Comparison of ENCODE assay signal across 2 cellular contexts in genomic region chr3:44862221-44862637, GRCh38.
TF ChIP-seq lines count a peak whose summit lies in the region.

No MANE protein-coding gene starts in this region.

TF ChIP-seq in HCT116, 20 proteins besides CTCF, POLR2A, EP300 and RAD21:
- no peak for TF ChIP-seq TCF7L2 (IDR thresholded peaks at IDR 0.05; ENCODE audit: borderline replicate concordance, extremely low read depth, insufficient read depth, insufficient read length)
- TF ChIP-seq, protein P1, sequence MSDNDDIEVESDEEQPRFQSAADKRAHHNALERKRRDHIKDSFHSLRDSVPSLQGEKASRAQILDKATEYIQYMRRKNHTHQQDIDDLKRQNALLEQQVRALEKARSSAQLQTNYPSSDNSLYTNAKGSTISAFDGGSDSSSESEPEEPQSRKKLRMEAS (IDR thresholded peaks at IDR 0.05): peak; percentile 72

TF ChIP-seq in GM12878, 131 proteins besides CTCF, POLR2A, EP300 and RAD21 (continues in another document):
- TF ChIP-seq CBX5 (IDR thresholded peaks at IDR 0.05; ENCODE audit: low read depth) (no peak), PAX5 (IDR thresholded peaks at IDR 0.05; ENCODE audit: borderline replicate concordance, low read depth, low read length) (no peak), HCFC1 (IDR thresholded peaks at IDR 0.05; ENCODE audit: low read length) (no peak), NRF1 (conservative IDR thresholded peaks at IDR 0.05; ENCODE audit: low read depth, low read length) (no peak), REST (IDR thresholded peaks at IDR 0.05; ENCODE audit: low read depth, low read length) (no peak), YBX1 (IDR thresholded peaks at IDR 0.05) (no peak), EED (IDR thresholded peaks at IDR 0.05; ENCODE audit: low read depth) (no peak), SREBF2 (IDR thresholded peaks at IDR 0.05; ENCODE audit: low read length) (no peak), POLR2AphosphoS2 (IDR thresholded peaks at IDR 0.05; ENCODE audit: low read depth, low read length) (no peak), BHLHE40 (IDR thresholded peaks at IDR 0.05; ENCODE audit: borderline replicate concordance in 1 of 2, low read depth in 2 of 2, low read length in 1 of 2) (peak in 1 of 2 experiments; percentile 32; a peak in 2 of 4 replicates), POLR2AphosphoS5 (IDR thresholded peaks at IDR 0.05; ENCODE audit: low read length) (no peak; the same call in 1 of the 2 replicates), PRDM15 (CRISPR knock-in tag; IDR thresholded peaks at IDR 0.05) (no peak), JUNB (IDR thresholded peaks at IDR 0.05) (no peak), TAF1 (IDR thresholded peaks at IDR 0.05; ENCODE audit: borderline replicate concordance, low read depth, low read length) (no peak), RCOR1 (conservative IDR thresholded peaks at IDR 0.05; ENCODE audit: low read depth, low read length) (no peak), E2F4 (IDR thresholded peaks at IDR 0.05; ENCODE audit: low read depth, low read length) (no peak), CREM (IDR thresholded peaks at IDR 0.05; ENCODE audit: low read depth) (0 out of 2 replicates have a peak, but pooled peaks have one; percentile 11), CHD2 (IDR thresholded peaks at IDR 0.05; ENCODE audit: borderline replicate concordance, low read depth, low read length) (no peak), ZNF207 (IDR thresholded peaks at IDR 0.05; ENCODE audit: borderline replicate concordance) (no peak), PBX3 (IDR thresholded peaks at IDR 0.05; ENCODE audit: insufficient replicate concordance, low read depth, low read length) (no peak), WRNIP1 (IDR thresholded peaks at IDR 0.05; ENCODE audit: borderline replicate concordance, low read depth, low read length) (no peak), SMAD5 (IDR thresholded peaks at IDR 0.05; ENCODE audit: low read depth) (no peak), ZBED1 (IDR thresholded peaks at IDR 0.05; ENCODE audit: borderline replicate concordance) (no peak), YY1 (IDR thresholded peaks at IDR 0.05; ENCODE audit: low read depth, low read length) (0 out of 2 replicates have a peak, but pooled peaks have one; percentile 5), ZNF384 (IDR thresholded peaks at IDR 0.05; ENCODE audit: borderline replicate concordance, low read depth, low read length) (no peak), STAT3 (IDR thresholded peaks at IDR 0.05; ENCODE audit: low read depth, low read length) (no peak), ELK1 (IDR thresholded peaks at IDR 0.05; ENCODE audit: low read depth, low read length) (no peak), SIX5 (IDR thresholded peaks at IDR 0.05; ENCODE audit: low read depth, low read length, severe bottlenecking) (no peak), NR2C2 (IDR thresholded peaks at IDR 0.05; ENCODE audit: borderline replicate concordance, control insufficient read depth, insufficient read length, low read depth) (no peak), IKZF1 (conservative IDR thresholded peaks at IDR 0.05) (no peak), CEBPB (IDR thresholded peaks at IDR 0.05; ENCODE audit: borderline replicate concordance in 1 of 2, low read depth in 2 of 2, low read length in 2 of 2) (no peak), TCF12 (IDR thresholded peaks at IDR 0.05; ENCODE audit: low read depth, low read length) (no peak), EGR1 (IDR thresholded peaks at IDR 0.05; ENCODE audit: borderline replicate concordance in 1 of 2, low read depth in 2 of 2, low read length in 2 of 2) (no peak), BCL11A (IDR thresholded peaks at IDR 0.05; ENCODE audit: low read depth, low read length) (no peak), NR2F1 (conservative IDR thresholded peaks at IDR 0.05) (no peak), NFIC (IDR thresholded peaks at IDR 0.05; ENCODE audit: low read depth, low read length) (no peak), GATAD2B (conservative IDR thresholded peaks at IDR 0.05; ENCODE audit: low read depth) (no peak), KDM1A (IDR thresholded peaks at IDR 0.05; ENCODE audit: borderline replicate concordance) (no peak), DPF2 (IDR thresholded peaks at IDR 0.05) (no peak), RAD51 (IDR thresholded peaks at IDR 0.05) (peak; percentile 71), CBFB (IDR thresholded peaks at IDR 0.05; ENCODE audit: low read depth) (no peak), ESRRA (IDR thresholded peaks at IDR 0.05; ENCODE audit: low read length) (no peak)
- TF ChIP-seq, protein P2, sequence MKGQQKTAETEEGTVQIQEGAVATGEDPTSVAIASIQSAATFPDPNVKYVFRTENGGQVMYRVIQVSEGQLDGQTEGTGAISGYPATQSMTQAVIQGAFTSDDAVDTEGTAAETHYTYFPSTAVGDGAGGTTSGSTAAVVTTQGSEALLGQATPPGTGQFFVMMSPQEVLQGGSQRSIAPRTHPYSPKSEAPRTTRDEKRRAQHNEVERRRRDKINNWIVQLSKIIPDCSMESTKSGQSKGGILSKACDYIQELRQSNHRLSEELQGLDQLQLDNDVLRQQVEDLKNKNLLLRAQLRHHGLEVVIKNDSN (IDR thresholded peaks at IDR 0.05; ENCODE audit: borderline replicate concordance, extremely low read length, insufficient read depth, low read depth, low read length): peak; percentile 53
- TF ChIP-seq, protein P1 (IDR thresholded peaks at IDR 0.05; ENCODE audit: low read depth, low read length): peak; percentile 22; the same call in 1 of the 2 replicates
- TF ChIP-seq, protein P3, sequence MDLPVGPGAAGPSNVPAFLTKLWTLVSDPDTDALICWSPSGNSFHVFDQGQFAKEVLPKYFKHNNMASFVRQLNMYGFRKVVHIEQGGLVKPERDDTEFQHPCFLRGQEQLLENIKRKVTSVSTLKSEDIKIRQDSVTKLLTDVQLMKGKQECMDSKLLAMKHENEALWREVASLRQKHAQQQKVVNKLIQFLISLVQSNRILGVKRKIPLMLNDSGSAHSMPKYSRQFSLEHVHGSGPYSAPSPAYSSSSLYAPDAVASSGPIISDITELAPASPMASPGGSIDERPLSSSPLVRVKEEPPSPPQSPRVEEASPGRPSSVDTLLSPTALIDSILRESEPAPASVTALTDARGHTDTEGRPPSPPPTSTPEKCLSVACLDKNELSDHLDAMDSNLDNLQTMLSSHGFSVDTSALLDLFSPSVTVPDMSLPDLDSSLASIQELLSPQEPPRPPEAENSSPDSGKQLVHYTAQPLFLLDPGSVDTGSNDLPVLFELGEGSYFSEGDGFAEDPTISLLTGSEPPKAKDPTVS (IDR thresholded peaks at IDR 0.05; ENCODE audit: low read depth, low read length): no peak
- TF ChIP-seq, protein P4, sequence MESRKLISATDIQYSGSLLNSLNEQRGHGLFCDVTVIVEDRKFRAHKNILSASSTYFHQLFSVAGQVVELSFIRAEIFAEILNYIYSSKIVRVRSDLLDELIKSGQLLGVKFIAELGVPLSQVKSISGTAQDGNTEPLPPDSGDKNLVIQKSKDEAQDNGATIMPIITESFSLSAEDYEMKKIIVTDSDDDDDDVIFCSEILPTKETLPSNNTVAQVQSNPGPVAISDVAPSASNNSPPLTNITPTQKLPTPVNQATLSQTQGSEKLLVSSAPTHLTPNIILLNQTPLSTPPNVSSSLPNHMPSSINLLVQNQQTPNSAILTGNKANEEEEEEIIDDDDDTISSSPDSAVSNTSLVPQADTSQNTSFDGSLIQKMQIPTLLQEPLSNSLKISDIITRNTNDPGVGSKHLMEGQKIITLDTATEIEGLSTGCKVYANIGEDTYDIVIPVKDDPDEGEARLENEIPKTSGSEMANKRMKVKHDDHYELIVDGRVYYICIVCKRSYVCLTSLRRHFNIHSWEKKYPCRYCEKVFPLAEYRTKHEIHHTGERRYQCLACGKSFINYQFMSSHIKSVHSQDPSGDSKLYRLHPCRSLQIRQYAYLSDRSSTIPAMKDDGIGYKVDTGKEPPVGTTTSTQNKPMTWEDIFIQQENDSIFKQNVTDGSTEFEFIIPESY (IDR thresholded peaks at IDR 0.05): no peak
